20 cellular contexts compared by ENCODE assay signal in genomic region chr2:224331698-224332097, GRCh38.
DNase-seq lines count a peak whose midpoint lies in the region; ATAC-seq, FAIRE-seq and TF ChIP-seq lines count a peak whose summit lies in the region.
"Had no signal": no experiment of that assay in that cellular context is flagged by ENCODE, and none has a peak within 500 bp of the region (broad histone marks: within the 10 kb centered on the region; RNA-seq: fewer than 3 reads in every experiment).

No MANE protein-coding gene starts in this region.

- TF ChIP-seq CTCF in HepG2 (CRISPR knock-in tag; IDR thresholded peaks at IDR 0.05) (no peak), right lobe of liver (IDR thresholded peaks at IDR 0.05) (no peak), VCaP (conservative IDR thresholded peaks at IDR 0.05) (no peak), neural progenitor cell (IDR thresholded peaks at IDR 0.05) (no peak)

- H3K9me3 Mint-ChIP-seq in neural progenitor cell: no peaks in the 10 kb centered on the region
- H3K9me3 Mint-ChIP-seq: CD8-positive, alpha-beta T cell had no signal

- H3K27ac ChIP-seq in HepG2 (ENCODE audit: extremely low read length, insufficient read depth, low read length) (no peak overlapping the region), right lobe of liver (no peak overlapping the region), VCaP (peak overlapping the region; percentile 92), neural progenitor cell (no peak overlapping the region), mesendoderm (ENCODE audit: low read depth, low read length) (no peak overlapping the region)
- H3K27ac ChIP-seq: A549 had no signal

- no peak overlapping the region for H3K4me3 Mint-ChIP-seq in neural progenitor cell
- H3K4me3 Mint-ChIP-seq: CD14-positive monocyte; CD8-positive, alpha-beta T cell had no signal

- no peak overlapping the region for H2BK15ac ChIP-seq in mesendoderm (replicated peaks; ENCODE audit: low read depth)

- no peak for TF ChIP-seq EP300 in HepG2 (IDR thresholded peaks at IDR 0.05; ENCODE audit: low read depth in 2 of 2, low read length in 2 of 2)
- TF ChIP-seq EP300 in HepG2 (CRISPR knock-in tag; IDR thresholded peaks at IDR 0.05; ENCODE audit: borderline replicate concordance): no peak

- no peak overlapping the region for H3K27ac Mint-ChIP-seq in neural progenitor cell
- H3K27ac Mint-ChIP-seq: CD14-positive monocyte; CD8-positive, alpha-beta T cell had no signal

- POLR2A ChIA-PET in HepG2 (lab: Yijun Ruan, JAX): no interaction called here

- WGBS in HepG2 (ENCODE audit: low lambda C conversion rate): 5% methylated on average over 8 of the region's 8 CpGs
- 54% methylated on average over 7 of the region's 8 CpGs for WGBS in right lobe of liver (ENCODE audit: insufficient coverage, low coverage, low lambda C conversion rate, missing lambda C conversion rate)
- no CpG with 5 or more reads among the region's 8 CpGs for WGBS in mesendoderm (ENCODE audit: extremely low coverage, insufficient coverage, low lambda C conversion rate)

- no peak overlapping the region for H3K18ac ChIP-seq in mesendoderm (ENCODE audit: low read length)

- H3K27me3 ChIP-seq in HepG2 (ENCODE audit: control insufficient read depth in 1 of 2, insufficient read depth in 2 of 2, low read length in 2 of 2) (peaks cover 0 to 12% of the 10 kb centered on the region in 2 experiments; a peak in 2 of 5 replicates), right lobe of liver (no peaks in the 10 kb centered on the region), neural progenitor cell (no peaks in the 10 kb centered on the region), mesendoderm (ENCODE audit: insufficient read depth, low read length, poor library complexity) (no peaks in the 10 kb centered on the region)
- H3K27me3 ChIP-seq: BE2C had no signal

- in situ Hi-C loops in HepG2 (cut with HindIII; ENCODE audit: extremely low pct_ligation_motif_present, low pct_unique_long_range_greater_than_20kb): no loop called here

- H3K4me1 ChIP-seq in HepG2 (ENCODE audit: insufficient read depth, low read length): peaks cover 6% of the 10 kb centered on the region
- peaks cover 0 to 12% (median 0%) of the 10 kb centered on the region in 4 donors for H3K4me1 ChIP-seq in right lobe of liver
- no peaks in the 10 kb centered on the region for H3K4me1 ChIP-seq in neural progenitor cell
- no peaks in the 10 kb centered on the region for H3K4me1 ChIP-seq in mesendoderm (ENCODE audit: control insufficient read depth, low read depth, low read length)
- H3K4me1 ChIP-seq: A549, HAP-1 had no signal

- CTCF ChIA-PET in HepG2 (lab: Yijun Ruan, JAX; ENCODE audit: low intra/inter-chr PET ratio, low total read pairs): no interaction called here

- no peak overlapping the region for H3K56ac ChIP-seq in mesendoderm (ENCODE audit: low read length)

- H4K5ac ChIP-seq in mesendoderm (ENCODE audit: low read length): no peak overlapping the region

- H3K79me1 ChIP-seq in mesendoderm (ENCODE audit: low read length): no peaks in the 10 kb centered on the region

- H3K4me2 ChIP-seq in HepG2 (ENCODE audit: low read depth, low read length) (0 out of 2 replicates have a peak overlapping the region, but pooled peaks have one; percentile 11), neural progenitor cell (no peak overlapping the region), mesendoderm (ENCODE audit: low read length) (no peak overlapping the region)
- H3K4me2 ChIP-seq: A549 had no signal

- H3K4ac ChIP-seq in mesendoderm (ENCODE audit: low read depth, low read length): no peak overlapping the region

- TF ChIP-seq RAD21 in HepG2 (CRISPR knock-in tag; IDR thresholded peaks at IDR 0.05): no peak

- no peak overlapping the region for H2BK5ac ChIP-seq in mesendoderm (ENCODE audit: low read length)

- TF ChIP-seq POLR2A in HepG2 (IDR thresholded peaks at IDR 0.05; ENCODE audit: insufficient read depth in 1 of 2, low read depth in 2 of 2, low read length in 2 of 2) (no peak), right lobe of liver (IDR thresholded peaks at IDR 0.05) (no peak)

- intact Hi-C loops in HepG2 (cut with micrococcal nuclease; ENCODE audit: unreplicated experiment) (no loop called here), right lobe of liver (cut with DNase I) (no loop called here)

- H2BK120ac ChIP-seq in mesendoderm (ENCODE audit: low read depth, low read length): no peak overlapping the region

- no peak for FAIRE-seq in HepG2 (lab: Jason Lieb, UNC)
- FAIRE-seq: A549, D721Med, G401.6, GM12891 had no signal

- no peaks in the 10 kb centered on the region for H3K36me3 Mint-ChIP-seq in neural progenitor cell
- H3K36me3 Mint-ChIP-seq: CD14-positive monocyte; CD8-positive, alpha-beta T cell had no signal

- DNase-seq in HepG2 (ENCODE audit: low spot score) (no peak), right lobe of liver (no peak), neural progenitor cell (ENCODE audit: low spot score) (no peak), NK-92 (lab: John Stamatoyannopoulos, UW; ENCODE audit: unreplicated experiment) (no peak), mesendoderm (no peak)
- no peak for DNase-seq in activated CD4-positive, alpha-beta T cell treated with anti-CD3 and anti-CD28 coated beads, Interleukin-2, amount 50 U/mL, for 4 hours
- DNase-seq: BE2C; CD8-positive, alpha-beta T cell; COR-L47; DMS153; DMS79 treated with DMSO at 0.1 percent for 48 hours; EL; GOT3 had no signal

- peak; percentile 65 for ATAC-seq in HepG2
- ATAC-seq in right lobe of liver: no peak
- ATAC-seq: A549; CD8-positive, alpha-beta T cell had no signal

- H3K79me2 ChIP-seq in HepG2 (ENCODE audit: insufficient read depth, low read length) (no peaks in the 10 kb centered on the region), neural progenitor cell (ENCODE audit: low read depth) (no peaks in the 10 kb centered on the region), mesendoderm (ENCODE audit: control insufficient read depth, insufficient read depth, low read length) (no peaks in the 10 kb centered on the region)

- H4K8ac ChIP-seq in mesendoderm (ENCODE audit: low read depth, low read length): no peak overlapping the region

- H4K20me1 ChIP-seq in HepG2 (ENCODE audit: insufficient read depth, low read length) (no peaks in the 10 kb centered on the region), neural progenitor cell (ENCODE audit: low read depth) (no peaks in the 10 kb centered on the region)

- H3K4me3 ChIP-seq in HepG2 (replicated peaks in 1 of 3; ENCODE audit: insufficient read depth in 1 of 3, low read depth in 2 of 3, low read length in 3 of 3): 0 out of 6 replicates have a peak overlapping the region, but pooled peaks of 1 of the 3 experiments have one; percentile 2
- H3K4me3 ChIP-seq in right lobe of liver: no peak overlapping the region
- no peak overlapping the region for H3K4me3 ChIP-seq in neural progenitor cell
- no peak overlapping the region for H3K4me3 ChIP-seq in mesendoderm (ENCODE audit: low read length)
- H3K4me3 ChIP-seq: A549, HAP-1 had no signal

- no peak overlapping the region for H2AK5ac ChIP-seq in mesendoderm (ENCODE audit: low read length)

- peaks cover 9% of the 10 kb centered on the region for H3K4me1 Mint-ChIP-seq in neural progenitor cell
- H3K4me1 Mint-ChIP-seq: CD14-positive monocyte had no signal

- no peaks in the 10 kb centered on the region for H3F3A ChIP-seq in neural progenitor cell (ENCODE audit: low read depth)

- no peak overlapping the region for H3K9ac ChIP-seq in HepG2 (ENCODE audit: insufficient read depth, low read depth, low read length)
- H3K9ac ChIP-seq in neural progenitor cell: no peak overlapping the region
- H3K9ac ChIP-seq in mesendoderm (ENCODE audit: low read length): no peak overlapping the region

- BruUV-seq in HepG2 (replicated peaks; lab: Mats Ljungman, UMichigan): no TSS peak

- H3K23ac ChIP-seq in mesendoderm (ENCODE audit: low read length): no peak overlapping the region

- H2AFZ ChIP-seq in HepG2 (ENCODE audit: low read length): no peak overlapping the region
- H2AFZ ChIP-seq in neural progenitor cell (replicated peaks): peak overlapping the region; percentile 3

- H3K36me3 ChIP-seq in HepG2 (replicated peaks in 1 of 2; ENCODE audit: control insufficient read depth in 1 of 2, insufficient read depth in 2 of 2, low read length in 2 of 2): no peaks in the 10 kb centered on the region
- no peaks in the 10 kb centered on the region for H3K36me3 ChIP-seq in right lobe of liver
- H3K36me3 ChIP-seq in neural progenitor cell: no peaks in the 10 kb centered on the region
- H3K36me3 ChIP-seq in mesendoderm (ENCODE audit: control insufficient read depth, insufficient read depth, low read length): no peaks in the 10 kb centered on the region
- H3K36me3 ChIP-seq: BE2C, HAP-1 had no signal

- no peaks in the 10 kb centered on the region for H3K9me3 ChIP-seq in HepG2 (ENCODE audit: low read length)
- no peaks in the 10 kb centered on the region for H3K9me3 ChIP-seq in right lobe of liver
- H3K9me3 ChIP-seq in neural progenitor cell (ENCODE audit: low read depth): no peaks in the 10 kb centered on the region
- H3K9me3 ChIP-seq: A549, BE2C, HAP-1 had no signal

- H3K27me3 Mint-ChIP-seq in neural progenitor cell (ENCODE audit: insufficient read depth, low read depth): no peaks in the 10 kb centered on the region

TF ChIP-seq in HepG2, 621 proteins besides CTCF, POLR2A, EP300 and RAD21:
- TF ChIP-seq DMTF1 (CRISPR knock-in tag; IDR thresholded peaks at IDR 0.05): no peak
- TF ChIP-seq ZNF350 (CRISPR knock-in tag; IDR thresholded peaks at IDR 0.05; ENCODE audit: borderline replicate concordance, low read depth): no peak
- no peak for TF ChIP-seq EZH2 (conservative IDR thresholded peaks at IDR 0.05; ENCODE audit: low read depth, low read length)
- no peak for TF ChIP-seq ZKSCAN1 (IDR thresholded peaks at IDR 0.05; ENCODE audit: low read length)
